3 cellular contexts compared by ENCODE assay signal in genomic region chr12:4238577-4238976, GRCh38.
"Had no signal": no experiment of that assay in that cellular context is flagged by ENCODE, and none has a peak within 500 bp of the region (broad histone marks: within the 10 kb centered on the region; RNA-seq: fewer than 3 reads in every experiment).

No MANE protein-coding gene starts in this region.

- DNase-seq: GDM1, GF-D8 had no signal

- ATAC-seq: GM12878 had no signal

- H3K4me3 ChIP-seq: GM12878 had no signal
